Comparison of ENCODE assay signal across 7 cellular contexts in genomic region chr4:5456296-5456845, GRCh38.
"Had no signal": no experiment of that assay in that cellular context is flagged by ENCODE, and none has a peak within 500 bp of the region (broad histone marks: within the 10 kb centered on the region; RNA-seq: fewer than 3 reads in every experiment).

No MANE protein-coding gene starts in this region.

- ATAC-seq: HCT116 had no signal

- H3K27ac ChIP-seq: GM23248 had no signal

- H3K9ac ChIP-seq: GM23248 had no signal

- H3K9me3 ChIP-seq: HAP-1 had no signal

- H3K4me3 Mint-ChIP-seq: HFFc6 had no signal

- H3K4me3 ChIP-seq: GM23248, HAP-1 had no signal

- DNase-seq: GM23248, GOT3, H7, HFFc6, IMR-90 had no signal

- H3K27ac Mint-ChIP-seq: HFFc6 had no signal

- H3K4me1 ChIP-seq: HAP-1 had no signal

- H2AFZ ChIP-seq: GM23248 had no signal

- H3K36me3 ChIP-seq: HAP-1 had no signal
